21 cellular contexts compared by ENCODE assay signal in genomic region chr5:169828385-169828784, GRCh38.
DNase-seq lines count a peak whose midpoint lies in the region; ATAC-seq and TF ChIP-seq lines count a peak whose summit lies in the region.
"Had no signal": no experiment of that assay in that cellular context is flagged by ENCODE, and none has a peak within 500 bp of the region (broad histone marks: within the 10 kb centered on the region; RNA-seq: fewer than 3 reads in every experiment).

No MANE protein-coding gene starts in this region.

- peaks cover 4% of the 10 kb centered on the region for H3K9me3 Mint-ChIP-seq in T-helper 1 cell treated with Interleukin-12 subunit alpha and Interleukin-12 subunit beta and Interleukin-4 antibody, amounts not matched to agents 30 μg/mL and 1 μg/mL, for 36 hours
- H3K9me3 Mint-ChIP-seq in stimulated activated naive B cell treated with anti-CD40 and anti-IgM and Interleukin-4, amounts not matched to agents 10 μg/mL and 1 μg/mL and 100 μg/mL, for 72 hours = no peaks in the 10 kb centered on the region
- H3K9me3 Mint-ChIP-seq: activated CD4-positive, alpha-beta memory T cell treated with anti-CD3 and anti-CD28 coated beads, Interleukin-2, amount 10 ng/mL, durations not matched to agents 7 days and 5 days; CD4-positive, alpha-beta memory T cell; effector memory CD8-positive, alpha-beta T cell had no signal

- no peak overlapping the region for H3K18ac ChIP-seq in neuronal stem cell (ENCODE audit: low read length)

- H3K4me3 Mint-ChIP-seq in T-helper 1 cell treated with Interleukin-12 subunit alpha and Interleukin-12 subunit beta and Interleukin-4 antibody, amounts not matched to agents 30 μg/mL and 1 μg/mL, for 36 hours = no peak overlapping the region
- H3K4me3 Mint-ChIP-seq in stimulated activated naive B cell treated with anti-CD40 and anti-IgM and Interleukin-4, amounts not matched to agents 10 μg/mL and 1 μg/mL and 100 μg/mL, for 72 hours = no peak overlapping the region
- H3K4me3 Mint-ChIP-seq: activated CD4-positive, alpha-beta memory T cell treated with anti-CD3 and anti-CD28 coated beads, Interleukin-2, amount 10 ng/mL, durations not matched to agents 7 days and 5 days; CD4-positive, alpha-beta memory T cell; effector memory CD8-positive, alpha-beta T cell; nephron had no signal

- H3K4me2 ChIP-seq in neuronal stem cell (ENCODE audit: insufficient read depth, low read length, poor library complexity, severe bottlenecking) = no peak overlapping the region

- intact Hi-C loops in psoas muscle (cut with DNase I) = no loop called here

- peaks cover 0 to 3% of the 10 kb centered on the region in 2 donors for H3K4me1 ChIP-seq in neuronal stem cell (ENCODE audit: control insufficient read depth in 2 of 2, insufficient read depth in 1 of 2, low read depth in 1 of 2, low read length in 2 of 2)
- H3K4me1 ChIP-seq in psoas muscle = no peaks in the 10 kb centered on the region
- H3K4me1 ChIP-seq in right atrium auricular region = no peaks in the 10 kb centered on the region
- H3K4me1 ChIP-seq: left ventricle myocardium inferior, SJSA1, tibial artery had no signal

- H3K36me3 ChIP-seq in neuronal stem cell (replicated peaks in 1 of 2; ENCODE audit: control insufficient read depth in 2 of 2, insufficient read depth in 2 of 2, low read length in 2 of 2) (no peaks in the 10 kb centered on the region), psoas muscle (ENCODE audit: insufficient read depth in 1 of 2, low read depth in 1 of 2) (no peaks in the 10 kb centered on the region), right atrium auricular region (no peaks in the 10 kb centered on the region)
- H3K36me3 ChIP-seq: left ventricle myocardium inferior, SJSA1, tibial artery had no signal

- TF ChIP-seq CTCF in psoas muscle (IDR thresholded peaks at IDR 0.05) (no peak), right atrium auricular region (IDR thresholded peaks at IDR 0.05) (no peak)

- no peaks in the 10 kb centered on the region for H3K9me3 ChIP-seq in neuronal stem cell (replicated peaks in 1 of 2; ENCODE audit: control insufficient read depth in 2 of 2, insufficient read depth in 1 of 2, low read depth in 1 of 2, low read length in 2 of 2)
- H3K9me3 ChIP-seq in psoas muscle = no peaks in the 10 kb centered on the region
- H3K9me3 ChIP-seq in right atrium auricular region = no peaks in the 10 kb centered on the region
- H3K9me3 ChIP-seq: left ventricle myocardium inferior, SJSA1, tibial artery had no signal

- H2BK120ac ChIP-seq in neuronal stem cell (ENCODE audit: low read depth, low read length) = no peak overlapping the region

- no peak overlapping the region for H3K4ac ChIP-seq in neuronal stem cell (ENCODE audit: low read length)

- H3K36me3 Mint-ChIP-seq in T-helper 1 cell treated with Interleukin-12 subunit alpha and Interleukin-12 subunit beta and Interleukin-4 antibody, amounts not matched to agents 30 μg/mL and 1 μg/mL, for 36 hours (ENCODE audit: low read depth) = peaks cover 29% of the 10 kb centered on the region
- peaks cover 31 to 63% of the 10 kb centered on the region in 2 donors for H3K36me3 Mint-ChIP-seq in stimulated activated naive B cell treated with anti-CD40 and anti-IgM and Interleukin-4, amounts not matched to agents 10 μg/mL and 1 μg/mL and 100 μg/mL, for 72 hours

- DNase-seq in T-helper 1 cell (no peak), neuronal stem cell (ENCODE audit: low spot score) (no peak), psoas muscle (no peak), right atrium auricular region (ENCODE audit: low spot score) (no peak)
- no peak for DNase-seq in stimulated activated naive B cell treated with anti-CD40 and anti-IgM and Interleukin-4, amounts not matched to agents 10 μg/mL and 1 μg/mL and 100 μg/mL, for 72 hours
- DNase-seq: activated CD4-positive, alpha-beta memory T cell treated with anti-CD3 and anti-CD28 coated beads, Interleukin-2, amount 10 ng/mL, durations not matched to agents 7 days and 5 days; activated naive CD4-positive, alpha-beta T cell; CD4-positive, alpha-beta memory T cell; effector memory CD8-positive, alpha-beta T cell; HCEC 1CT; left ventricle myocardium inferior; NCI-H1092 treated with DMSO at 0.1 percent for 48 hours; NK-92 treated with Interleukin-12 subunit alpha and Interleukin-12 subunit beta, amount 100 ng/mL, for 24 hours; retina; tibial artery had no signal

- H3K27ac ChIP-seq in neuronal stem cell (replicated peaks; ENCODE audit: low read length) (no peak overlapping the region), psoas muscle (no peak overlapping the region), right atrium auricular region (no peak overlapping the region)
- H3K27ac ChIP-seq: 22Rv1, left ventricle myocardium inferior, SJSA1, tibial artery had no signal

- H2BK12ac ChIP-seq in neuronal stem cell (ENCODE audit: low read length) = no peak overlapping the region

- H2BK5ac ChIP-seq in neuronal stem cell (ENCODE audit: low read length) = no peak overlapping the region

- H3K9ac ChIP-seq in neuronal stem cell (ENCODE audit: low read depth, low read length, poor library complexity) = no peak overlapping the region

- no peak overlapping the region for H2AFZ ChIP-seq in neuronal stem cell (ENCODE audit: low read length)

- H3K27me3 ChIP-seq in neuronal stem cell (ENCODE audit: control insufficient read depth in 3 of 3, insufficient read depth in 3 of 3, low read depth in 1 of 3, low read length in 3 of 3) (no peaks in the 10 kb centered on the region), psoas muscle (ENCODE audit: insufficient read depth in 3 of 3, low read length in 2 of 3) (no peaks in the 10 kb centered on the region), right atrium auricular region (no peaks in the 10 kb centered on the region)
- H3K27me3 ChIP-seq: SJSA1, tibial artery had no signal

- no peak overlapping the region for H4K8ac ChIP-seq in neuronal stem cell (ENCODE audit: low read depth, low read length)

- H3K23ac ChIP-seq in neuronal stem cell (ENCODE audit: low read depth, low read length, poor library complexity) = no peak overlapping the region

- peak overlapping the region; percentile 21 for H3K27ac Mint-ChIP-seq in T-helper 1 cell treated with Interleukin-12 subunit alpha and Interleukin-12 subunit beta and Interleukin-4 antibody, amounts not matched to agents 30 μg/mL and 1 μg/mL, for 36 hours
- peak overlapping the region; percentile 87 for H3K27ac Mint-ChIP-seq in stimulated activated naive B cell treated with anti-CD40 and anti-IgM and Interleukin-4, amounts not matched to agents 10 μg/mL and 1 μg/mL and 100 μg/mL, for 72 hours
- H3K27ac Mint-ChIP-seq: activated CD4-positive, alpha-beta memory T cell treated with anti-CD3 and anti-CD28 coated beads, Interleukin-2, amount 10 ng/mL, durations not matched to agents 7 days and 5 days; nephron had no signal

- no peaks in the 10 kb centered on the region for H3K27me3 Mint-ChIP-seq in T-helper 1 cell treated with Interleukin-12 subunit alpha and Interleukin-12 subunit beta and Interleukin-4 antibody, amounts not matched to agents 30 μg/mL and 1 μg/mL, for 36 hours (ENCODE audit: low read depth)
- no peaks in the 10 kb centered on the region for H3K27me3 Mint-ChIP-seq in stimulated activated naive B cell treated with anti-CD40 and anti-IgM and Interleukin-4, amounts not matched to agents 10 μg/mL and 1 μg/mL and 100 μg/mL, for 72 hours
- H3K27me3 Mint-ChIP-seq: activated CD4-positive, alpha-beta memory T cell treated with anti-CD3 and anti-CD28 coated beads, Interleukin-2, amount 10 ng/mL, durations not matched to agents 7 days and 5 days; CD4-positive, alpha-beta memory T cell; effector memory CD8-positive, alpha-beta T cell had no signal

- WGBS in neuronal stem cell (ENCODE audit: extremely low coverage in 2 of 2, insufficient read length in 2 of 2, insufficient replicate concordance in 1 of 2), 2 donors = no CpG with 5 or more reads among the region's 4 CpGs
- WGBS in psoas muscle, 3 donors = 71 to 80% (median 77%) methylated on average over 4 of the region's 4 CpGs

- no peak overlapping the region for H2AK5ac ChIP-seq in neuronal stem cell (ENCODE audit: low read depth, low read length)

- H4K91ac ChIP-seq in neuronal stem cell (ENCODE audit: low read depth, low read length, poor library complexity) = no peak overlapping the region

- peaks cover 34% of the 10 kb centered on the region for H3K4me1 Mint-ChIP-seq in T-helper 1 cell treated with Interleukin-12 subunit alpha and Interleukin-12 subunit beta and Interleukin-4 antibody, amounts not matched to agents 30 μg/mL and 1 μg/mL, for 36 hours (ENCODE audit: low read depth)
- H3K4me1 Mint-ChIP-seq in stimulated activated naive B cell treated with anti-CD40 and anti-IgM and Interleukin-4, amounts not matched to agents 10 μg/mL and 1 μg/mL and 100 μg/mL, for 72 hours = peaks cover 29 to 34% of the 10 kb centered on the region in 2 donors
- H3K4me1 Mint-ChIP-seq: nephron had no signal

- peak; percentile 52 for ATAC-seq in GM21825 (IDR thresholded peaks at IDR 0.05; ENCODE audit: unreplicated experiment)
- peak; percentile 52 for ATAC-seq in HG03460 (IDR thresholded peaks at IDR 0.05; ENCODE audit: unreplicated experiment)
- peak; percentile 42 to 88 for ATAC-seq in stimulated activated naive B cell treated with anti-CD40 and anti-IgM and Interleukin-4, amounts not matched to agents 10 μg/mL and 1 μg/mL and 100 μg/mL, for 72 hours (replicated peaks)
- ATAC-seq in psoas muscle = no peak
- ATAC-seq: effector memory CD8-positive, alpha-beta T cell had no signal

- no peak overlapping the region for H2BK15ac ChIP-seq in neuronal stem cell (ENCODE audit: low read length)

- H3K4me3 ChIP-seq in neuronal stem cell (ENCODE audit: low read length in 2 of 2) (no peak overlapping the region), psoas muscle (no peak overlapping the region), right atrium auricular region (no peak overlapping the region)
- H3K4me3 ChIP-seq: left ventricle myocardium inferior, SJSA1, tibial artery had no signal

- no peak overlapping the region for H3K14ac ChIP-seq in neuronal stem cell (ENCODE audit: low read length)

- no peaks in the 10 kb centered on the region for H3K79me1 ChIP-seq in neuronal stem cell (ENCODE audit: low read depth, low read length)

Comparison
In these comparisons a context has a peak if more than half of its experiments do, and no peak if none do; other contexts are left out.
1. ATAC-seq: peak in GM21825 (single experiment), HG03460 (single experiment) and stimulated activated naive B cell treated with anti-CD40 and anti-IgM and Interleukin-4, amounts not matched to agents 10 μg/mL and 1 μg/mL and 100 μg/mL, for 72 hours (2 of 2); none in psoas muscle (0 of 4).